Comparison of ENCODE assay signal across 26 cellular contexts in the genomic region with DNA sequence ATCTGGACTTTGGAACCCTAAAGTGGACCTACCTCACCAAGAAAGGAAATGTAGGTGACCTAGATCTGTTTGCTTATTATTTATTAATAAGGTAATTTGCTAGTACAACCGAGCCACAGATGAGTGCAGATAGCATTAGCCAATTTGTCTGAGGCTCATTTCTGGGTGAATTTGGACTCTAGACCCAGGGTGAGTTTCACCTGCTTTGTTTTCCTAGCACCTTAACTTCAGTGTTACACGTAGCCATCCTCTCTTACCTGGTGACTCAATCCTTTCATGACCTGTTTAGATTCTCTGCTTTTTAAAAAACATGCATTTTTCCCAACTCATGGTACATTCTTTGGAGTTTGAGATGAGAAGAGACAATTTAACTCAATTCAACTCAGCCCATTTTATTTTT. TPM values are rescaled to one million over a fixed set of nuclear protein-coding genes. Genes with fewer than 3 reads are reported as not detected.
DNase-seq lines count a peak whose midpoint lies in the region; ATAC-seq, FAIRE-seq and TF ChIP-seq lines count a peak whose summit lies in the region.
"Had no signal": no experiment of that assay in that cellular context is flagged by ENCODE, and none has a peak within 500 bp of the region (broad histone marks: within the 10 kb centered on the region; RNA-seq: fewer than 3 reads in every experiment).

No MANE protein-coding gene starts in this region.

- no peak overlapping the region for H3K9ac ChIP-seq in HepG2 (ENCODE audit: insufficient read depth, low read depth, low read length)
- H3K9ac ChIP-seq: BLaER1 treated with 17β-estradiol and CSF1 and Interleukin-3, amounts not matched to agents 10 nM and 100 nM; GM23248 had no signal

- 72% methylated on average over 2 of the region's 2 CpGs for WGBS in hepatocyte (ENCODE audit: low lambda C conversion rate, missing lambda C conversion rate)
- 8% methylated on average over 2 of the region's 2 CpGs for WGBS in HepG2 (ENCODE audit: low lambda C conversion rate)

- no peak; the same call in 2 of the 3 replicates for ATAC-seq in HepG2
- ATAC-seq in HG02763 (IDR thresholded peaks at IDR 0.05; ENCODE audit: unreplicated experiment) = no peak
- ATAC-seq: A549, GM12878 had no signal

- H3K4me2 ChIP-seq in hepatocyte (no peak overlapping the region), HepG2 (ENCODE audit: low read depth, low read length) (no peak overlapping the region)
- H3K4me2 ChIP-seq: A549; BLaER1 treated with 17β-estradiol and CSF1 and Interleukin-3, amounts not matched to agents 10 nM and 100 nM had no signal

- FAIRE-seq in HepG2 (lab: Jason Lieb, UNC) = no peak
- FAIRE-seq: A549, D721Med, GM12878, GM19239, H1 had no signal

- no TSS peak for BruUV-seq in HepG2 (replicated peaks; lab: Mats Ljungman, UMichigan)

- in situ Hi-C loops in HepG2 (cut with HindIII; ENCODE audit: extremely low pct_ligation_motif_present, low pct_unique_long_range_greater_than_20kb) = no loop called here

- H3K79me2 ChIP-seq in hepatocyte = no peaks in the 10 kb centered on the region
- H3K79me2 ChIP-seq in HepG2 (ENCODE audit: insufficient read depth, low read length) = no peaks in the 10 kb centered on the region

- TF ChIP-seq POLR2A in HepG2 (IDR thresholded peaks at IDR 0.05; ENCODE audit: insufficient read depth in 1 of 2, low read depth in 2 of 2, low read length in 2 of 2) = no peak

- no peaks in the 10 kb centered on the region for H3K36me3 ChIP-seq in hepatocyte (replicated peaks; ENCODE audit: insufficient read depth, low read depth)
- H3K36me3 ChIP-seq in HepG2 (replicated peaks in 1 of 2; ENCODE audit: control insufficient read depth in 1 of 2, insufficient read depth in 2 of 2, low read length in 2 of 2) = no peaks in the 10 kb centered on the region
- H3K36me3 ChIP-seq in SJCRH30 = no peaks in the 10 kb centered on the region
- H3K36me3 ChIP-seq: BE2C; BLaER1 treated with 17β-estradiol and CSF1 and Interleukin-3, amounts not matched to agents 10 nM and 100 nM had no signal

- CTCF ChIA-PET in HepG2 (lab: Yijun Ruan, JAX; ENCODE audit: low intra/inter-chr PET ratio, low total read pairs) = no interaction called here

- H3K4me1 ChIP-seq in hepatocyte (ENCODE audit: insufficient read depth) (no peaks in the 10 kb centered on the region), HepG2 (ENCODE audit: insufficient read depth, low read length) (peaks cover 7% of the 10 kb centered on the region; the same call in 1 of the 2 replicates), SJCRH30 (no peaks in the 10 kb centered on the region)
- H3K4me1 ChIP-seq: A549; BE2C; BLaER1 treated with 17β-estradiol and CSF1 and Interleukin-3, amounts not matched to agents 10 nM and 100 nM had no signal

- H3K27ac ChIP-seq in hepatocyte (no peak overlapping the region), HepG2 (ENCODE audit: extremely low read length, insufficient read depth, low read length) (no peak overlapping the region), SJCRH30 (no peak overlapping the region)
- H3K27ac ChIP-seq: A549; BLaER1 treated with 17β-estradiol and CSF1 and Interleukin-3, amounts not matched to agents 10 nM and 100 nM; GM23248 had no signal

- H4K20me1 ChIP-seq in hepatocyte (ENCODE audit: insufficient read depth, poor library complexity, severe bottlenecking) (no peaks in the 10 kb centered on the region), HepG2 (ENCODE audit: insufficient read depth, low read length) (no peaks in the 10 kb centered on the region)
- H4K20me1 ChIP-seq: BLaER1 treated with 17β-estradiol and CSF1 and Interleukin-3, amounts not matched to agents 10 nM and 100 nM had no signal

- no peaks in the 10 kb centered on the region for H3K27me3 ChIP-seq in hepatocyte
- H3K27me3 ChIP-seq in HepG2 (ENCODE audit: control insufficient read depth in 1 of 2, insufficient read depth in 2 of 2, low read length in 2 of 2) = no peaks in the 10 kb centered on the region
- no peaks in the 10 kb centered on the region for H3K27me3 ChIP-seq in SJCRH30
- H3K27me3 ChIP-seq: BE2C; BLaER1 treated with 17β-estradiol and CSF1 and Interleukin-3, amounts not matched to agents 10 nM and 100 nM had no signal

- TF ChIP-seq RAD21 in HepG2 (CRISPR knock-in tag; IDR thresholded peaks at IDR 0.05) = no peak

- H3K9me3 ChIP-seq in hepatocyte (ENCODE audit: low read depth) (no peaks in the 10 kb centered on the region), HepG2 (ENCODE audit: low read length) (no peaks in the 10 kb centered on the region), SJCRH30 (replicated peaks) (no peaks in the 10 kb centered on the region)
- H3K9me3 ChIP-seq: A549; BE2C; BLaER1 treated with 17β-estradiol and CSF1 and Interleukin-3, amounts not matched to agents 10 nM and 100 nM had no signal

- H2AFZ ChIP-seq in hepatocyte (no peak overlapping the region), HepG2 (ENCODE audit: low read length) (peak overlapping the region; percentile 21)
- H2AFZ ChIP-seq: GM23248 had no signal

- TF ChIP-seq EP300 in HepG2 (IDR thresholded peaks at IDR 0.05; ENCODE audit: low read depth in 2 of 2, low read length in 2 of 2) (no peak), HepG2 (CRISPR knock-in tag; IDR thresholded peaks at IDR 0.05; ENCODE audit: borderline replicate concordance) (no peak)

- no peak overlapping the region for H3K4me3 ChIP-seq in hepatocyte
- H3K4me3 ChIP-seq in HepG2 (replicated peaks in 1 of 3; ENCODE audit: insufficient read depth in 1 of 3, low read depth in 2 of 3, low read length in 3 of 3) = no peak overlapping the region
- H3K4me3 ChIP-seq in SJCRH30 = no peak overlapping the region
- H3K4me3 ChIP-seq: A549; BLaER1 treated with 17β-estradiol and CSF1 and Interleukin-3, amounts not matched to agents 10 nM and 100 nM; GM12878; GM23248 had no signal

- H3K9me2 ChIP-seq in hepatocyte (replicated peaks; ENCODE audit: insufficient read depth) = no peaks in the 10 kb centered on the region

- intact Hi-C loops in HepG2 (cut with micrococcal nuclease; ENCODE audit: unreplicated experiment) = no loop called here

- DNase-seq in hepatocyte (ENCODE audit: low spot score) (peak; percentile 17), HepG2 (ENCODE audit: low spot score) (no peak), mucosa of gallbladder (ENCODE audit: low spot score) (peak; percentile 41), SJCRH30 (no peak), NCI-H187 treated with DMSO at 0.1 percent for 48 hours (lab: John Stamatoyannopoulos, UW) (no peak), NCI-H345 treated with DMSO at 0.1 percent for 48 hours (lab: John Stamatoyannopoulos, UW; ENCODE audit: unreplicated experiment) (no peak)
- DNase-seq: 8988T; ACHN; AML-193; BE2C; CD4-positive, alpha-beta T cell; CD8-positive, alpha-beta memory T cell; DMS 273 treated with DMSO at 0.1 percent for 48 hours; DMS79; EL; GDM1; GM23248; H7; HCEC 1CT had no signal

- POLR2A ChIA-PET in HepG2 (lab: Yijun Ruan, JAX) = no interaction called here

- no peak for TF ChIP-seq CTCF in hepatocyte (IDR thresholded peaks at IDR 0.05; ENCODE audit: poor library complexity)
- TF ChIP-seq CTCF in HepG2 (CRISPR knock-in tag; IDR thresholded peaks at IDR 0.05) = no peak

TF ChIP-seq in HepG2, 621 proteins besides CTCF, POLR2A, EP300 and RAD21:
- TF ChIP-seq ZNF782 (CRISPR knock-in tag; IDR thresholded peaks at IDR 0.05; ENCODE audit: borderline replicate concordance) (no peak), CBX1 (IDR thresholded peaks at IDR 0.05; ENCODE audit: low read depth) (no peak), ZFP1 (CRISPR knock-in tag; IDR thresholded peaks at IDR 0.05) (no peak), SP140L (CRISPR knock-in tag; IDR thresholded peaks at IDR 0.05; ENCODE audit: borderline replicate concordance) (no peak), ZNF776 (CRISPR knock-in tag; IDR thresholded peaks at IDR 0.05) (no peak), TBX3 (IDR thresholded peaks at IDR 0.05; ENCODE audit: borderline replicate concordance) (no peak)

RNA-seq across cellular contexts. Expression of a gene that starts 33.5 kb away (rescaled TPM):
- total RNA-seq in hepatocyte (22.3 and 26.6 TPM in 2 replicates), HepG2 (2016; rRNA removed; fragmentation: Illumina TruSeq; extraction: Trizol) (27.9 and 32.6 TPM in 2 replicates), mucosa of gallbladder (49.1 TPM)
- polyA plus RNA-seq in hepatocyte (6.8 and 13.0 TPM in 2 replicates), HepG2 (2011; rRNA removed) (9.9 and 11.0 TPM in 2 replicates)
- total RNA-seq in HepG2 (2016; cell fraction: cytosol; rRNA removed; fragmentation: Illumina TruSeq; extraction: Trizol; ENCODE audit: low read depth) = 2.9 and 4.0 TPM in 2 replicates
- 25.8 and 31.2 TPM in 2 replicates for total RNA-seq in HepG2 (2016; cell fraction: insoluble cytoplasmic fraction; rRNA removed; fragmentation: Illumina TruSeq; extraction: Trizol)
- 15.4 and 18.5 TPM in 2 replicates for total RNA-seq in HepG2 (2016; cell fraction: membrane; rRNA removed; fragmentation: Illumina TruSeq; extraction: Trizol)
- 22.6 and 24.6 TPM in 2 replicates for total RNA-seq in HepG2 (2016; cell fraction: nucleus; rRNA removed; fragmentation: Illumina TruSeq; extraction: Trizol)
- 4.7 and 7.9 TPM in 2 replicates for polyA plus RNA-seq in HepG2 (2011; cell fraction: cytosol; rRNA removed)
- polyA plus RNA-seq in HepG2 (2011; cell fraction: nucleus; rRNA removed) = 5.3 and 5.9 TPM in 2 replicates
- 11.8 and 13.0 TPM in 2 replicates for polyA plus RNA-seq in HepG2 (2012)
- polyA plus RNA-seq in HepG2 (2016; cell fraction: cytosol; fragmentation: Illumina TruSeq; extraction: Trizol; ENCODE audit: low read depth) = 3.0 TPM in 2 replicates
- polyA plus RNA-seq in HepG2 (2016; cell fraction: insoluble cytoplasmic fraction; fragmentation: Illumina TruSeq; extraction: Trizol; ENCODE audit: low read depth) = 29.9 and 32.7 TPM in 2 replicates
- polyA plus RNA-seq in HepG2 (2016; cell fraction: membrane; fragmentation: Illumina TruSeq; extraction: Trizol; ENCODE audit: low read depth) = 8.2 and 9.0 TPM in 2 replicates
- 16.4 and 18.4 TPM in 2 replicates for polyA plus RNA-seq in HepG2 (2016; cell fraction: nucleus; fragmentation: Illumina TruSeq; extraction: Trizol; ENCODE audit: insufficient read depth, low read depth)
- 17.2 and 46.0 TPM in 2 replicates for polyA minus RNA-seq in HepG2 (2011; rRNA and poly(A)+ RNA removed; ENCODE audit: low replicate concordance)
- polyA minus RNA-seq in HepG2 (2011; cell fraction: cytosol; rRNA and poly(A)+ RNA removed) = 28.3 and 43.4 TPM in 2 replicates
- polyA minus RNA-seq in HepG2 (2011; cell fraction: nucleus; rRNA and poly(A)+ RNA removed) = 47.9 and 54.8 TPM in 2 replicates
- total RNA-seq in SJCRH30 (2014; rRNA removed; shearing (Covaris generic)) = 35.3 and 35.4 TPM in 2 replicates

Comparison
In these comparisons a context has a peak if more than half of its experiments do, and no peak if none do; other contexts are left out.
1. DNase-seq: peak in hepatocyte (single experiment) and mucosa of gallbladder (single experiment); none in HepG2 (single experiment), SJCRH30 (0 of 2), NCI-H187 treated with DMSO at 0.1 percent for 48 hours (single experiment) and NCI-H345 treated with DMSO at 0.1 percent for 48 hours (single experiment).